Comparison of ENCODE assay signal across 13 cellular contexts in the genomic region with DNA sequence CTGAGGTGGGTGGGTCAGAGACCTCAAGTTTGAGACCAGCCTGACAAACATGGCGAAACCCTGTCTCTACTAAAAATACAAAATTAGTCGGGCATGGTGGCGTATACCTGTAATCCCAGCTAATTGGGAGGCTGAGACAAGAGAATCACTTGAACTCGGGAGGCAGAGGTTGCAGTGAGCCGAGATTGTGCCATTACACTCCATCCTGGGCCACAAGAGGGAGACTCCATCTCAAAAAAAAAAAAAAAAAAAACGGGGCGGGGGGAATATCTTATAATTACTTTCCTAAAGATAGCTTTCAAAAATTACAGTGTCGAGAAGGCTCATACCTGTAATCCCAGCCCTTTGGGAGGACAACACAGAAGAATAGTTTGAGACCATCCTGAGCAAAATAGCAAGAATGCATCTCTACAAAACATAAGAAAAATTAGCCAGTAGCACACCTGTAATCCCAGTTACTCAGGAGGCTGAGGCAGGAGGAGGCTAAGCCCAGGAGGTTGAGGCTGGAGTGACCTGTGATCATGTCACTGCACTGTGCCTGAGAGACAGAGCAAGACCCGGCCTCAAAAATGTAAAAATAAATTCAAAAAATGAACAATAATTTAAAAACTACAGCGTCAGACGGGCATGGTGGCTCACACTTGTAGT. TPM values are rescaled to one million over a fixed set of nuclear protein-coding genes. Genes with fewer than 3 reads are reported as not detected.
DNase-seq lines count a peak whose midpoint lies in the region; ATAC-seq and TF ChIP-seq lines count a peak whose summit lies in the region.
"Had no signal": no experiment of that assay in that cellular context is flagged by ENCODE, and none has a peak within 500 bp of the region (broad histone marks: within the 10 kb centered on the region; RNA-seq: fewer than 3 reads in every experiment).

No MANE protein-coding gene starts in this region.

- H2AFZ ChIP-seq in OCI-LY3 (ENCODE audit: low read depth, low read length) = no peak overlapping the region

- H3K4me3 ChIP-seq in OCI-LY3 (ENCODE audit: low read length) = no peak overlapping the region
- no peak overlapping the region for H3K4me3 ChIP-seq in esophagus squamous epithelium
- H3K4me3 ChIP-seq: BLaER1 had no signal

- TF ChIP-seq CTCF in natural killer cell (IDR thresholded peaks at IDR 0.05) = peak; percentile 13
- TF ChIP-seq CTCF in OCI-LY3 (IDR thresholded peaks at IDR 0.05; ENCODE audit: low read depth, low read length) = peak; percentile 43
- peak in 4 of 6 experiments; percentile 7 to 27 (median 16) for TF ChIP-seq CTCF in esophagus squamous epithelium (IDR thresholded peaks at IDR 0.05)

- H3K27ac ChIP-seq in OCI-LY3 (ENCODE audit: low read length) = no peak overlapping the region
- peak overlapping the region in 2 of 4 donors; percentile 85 to 86 for H3K27ac ChIP-seq in esophagus squamous epithelium
- H3K27ac ChIP-seq: BLaER1 had no signal

- no peaks in the 10 kb centered on the region for H3K36me3 ChIP-seq in OCI-LY3 (replicated peaks; ENCODE audit: low read depth, low read length)
- H3K36me3 ChIP-seq in esophagus squamous epithelium = no peaks in the 10 kb centered on the region

- H3K4me1 Mint-ChIP-seq in natural killer cell = peaks cover 3 to 7% of the 10 kb centered on the region in 2 donors
- peaks cover 4 to 9% of the 10 kb centered on the region in 2 donors for H3K4me1 Mint-ChIP-seq in natural killer cell treated with Interleukin-12 subunit alpha and Interleukin-12 subunit beta and Interleukin-15 and Interleukin-18, amount 100 ng/mL, for 72 hours (ENCODE audit: low read depth in 2 of 2)

- peaks cover 15% of the 10 kb centered on the region for H3K79me2 ChIP-seq in OCI-LY3 (ENCODE audit: low read length)

- intact Hi-C loops in natural killer cell (cut with micrococcal nuclease) (no loop called here), esophagus squamous epithelium (cut with DNase I) (no loop called here)

- no peaks in the 10 kb centered on the region for H3K9me3 Mint-ChIP-seq in natural killer cell
- H3K9me3 Mint-ChIP-seq in natural killer cell treated with Interleukin-12 subunit alpha and Interleukin-12 subunit beta and Interleukin-15 and Interleukin-18, amount 100 ng/mL, for 72 hours = no peaks in the 10 kb centered on the region
- H3K9me3 Mint-ChIP-seq: activated naive CD4-positive, alpha-beta T cell treated with anti-CD3 and anti-CD28 coated beads, Interleukin-2, amount 50 U/mL, for 24 hours; T-helper 1 cell treated with Interleukin-12 subunit alpha and Interleukin-12 subunit beta and Interleukin-4 antibody, amounts not matched to agents 30 μg/mL and 1 μg/mL, for 36 hours had no signal

- no peak overlapping the region for H3K27ac Mint-ChIP-seq in natural killer cell
- no peak overlapping the region for H3K27ac Mint-ChIP-seq in natural killer cell treated with Interleukin-12 subunit alpha and Interleukin-12 subunit beta and Interleukin-15 and Interleukin-18, amount 100 ng/mL, for 72 hours
- H3K27ac Mint-ChIP-seq: activated naive CD4-positive, alpha-beta T cell treated with anti-CD3 and anti-CD28 coated beads, Interleukin-2, amount 50 U/mL, for 24 hours; T-helper 1 cell treated with Interleukin-12 subunit alpha and Interleukin-12 subunit beta and Interleukin-4 antibody, amounts not matched to agents 30 μg/mL and 1 μg/mL, for 36 hours had no signal

- no peak for TF ChIP-seq POLR2A in esophagus squamous epithelium (IDR thresholded peaks at IDR 0.05)

- no peaks in the 10 kb centered on the region for H3K27me3 ChIP-seq in OCI-LY3 (ENCODE audit: low read depth, low read length)
- H3K27me3 ChIP-seq in esophagus squamous epithelium = no peaks in the 10 kb centered on the region
- H3K27me3 ChIP-seq: BLaER1 had no signal

- H3K9ac ChIP-seq in OCI-LY3 (ENCODE audit: low read length) = no peak overlapping the region
- H3K9ac ChIP-seq: BLaER1 had no signal

- H3K4me1 ChIP-seq in OCI-LY3 (ENCODE audit: low read length) = peaks cover 7% of the 10 kb centered on the region
- peaks cover 5 to 42% (median 24%) of the 10 kb centered on the region in 3 donors for H3K4me1 ChIP-seq in esophagus squamous epithelium

- 87 to 89% methylated on average over 9 to 11 of the region's 11 CpGs for WGBS in esophagus squamous epithelium, 2 donors

- H3K36me3 Mint-ChIP-seq in natural killer cell = no peaks in the 10 kb centered on the region
- H3K36me3 Mint-ChIP-seq in natural killer cell treated with Interleukin-12 subunit alpha and Interleukin-12 subunit beta and Interleukin-15 and Interleukin-18, amount 100 ng/mL, for 72 hours = no peaks in the 10 kb centered on the region

- H4K20me1 ChIP-seq in OCI-LY3 (ENCODE audit: insufficient read depth, low read length) = peaks cover 23% of the 10 kb centered on the region

- no peak overlapping the region; the same call in 1 of the 2 replicates for H3K4me2 ChIP-seq in OCI-LY3 (ENCODE audit: low read length)
- H3K4me2 ChIP-seq: BLaER1 had no signal

- no peak overlapping the region for H3K4me3 Mint-ChIP-seq in natural killer cell
- H3K4me3 Mint-ChIP-seq in natural killer cell treated with Interleukin-12 subunit alpha and Interleukin-12 subunit beta and Interleukin-15 and Interleukin-18, amount 100 ng/mL, for 72 hours = no peak overlapping the region
- H3K4me3 Mint-ChIP-seq: activated naive CD4-positive, alpha-beta T cell treated with anti-CD3 and anti-CD28 coated beads, Interleukin-2, amount 50 U/mL, for 24 hours; T-helper 1 cell treated with Interleukin-12 subunit alpha and Interleukin-12 subunit beta and Interleukin-4 antibody, amounts not matched to agents 30 μg/mL and 1 μg/mL, for 36 hours had no signal

- ATAC-seq in natural killer cell = no peak
- ATAC-seq in natural killer cell treated with Interleukin-12 subunit alpha and Interleukin-12 subunit beta and Interleukin-15 and Interleukin-18, amount 100 ng/mL, for 72 hours = no peak
- no peak for ATAC-seq in HG02973 (IDR thresholded peaks at IDR 0.05; ENCODE audit: unreplicated experiment)

- DNase-seq in natural killer cell (no peak), esophagus squamous epithelium (lab: John Stamatoyannopoulos, UW) (no peak), NCI-H2171 treated with DMSO at 0.1 percent for 48 hours (lab: John Stamatoyannopoulos, UW) (no peak), cortex of kidney (lab: John Stamatoyannopoulos, UW) (no peak), A172 (ENCODE audit: low spot score) (no peak)
- DNase-seq in natural killer cell treated with Interleukin-12 subunit alpha and Interleukin-12 subunit beta and Interleukin-15 and Interleukin-18, amount 100 ng/mL, for 72 hours (ENCODE audit: low spot score) = no peak
- DNase-seq: activated CD8-positive, alpha-beta memory T cell treated with anti-CD3 and anti-CD28 coated beads for 24 hours; NCI-H1930 had no signal

- no peaks in the 10 kb centered on the region for H3K27me3 Mint-ChIP-seq in natural killer cell (ENCODE audit: low read depth in 2 of 2)
- H3K27me3 Mint-ChIP-seq in natural killer cell treated with Interleukin-12 subunit alpha and Interleukin-12 subunit beta and Interleukin-15 and Interleukin-18, amount 100 ng/mL, for 72 hours = no peaks in the 10 kb centered on the region
- H3K27me3 Mint-ChIP-seq: activated naive CD4-positive, alpha-beta T cell treated with anti-CD3 and anti-CD28 coated beads, Interleukin-2, amount 50 U/mL, for 24 hours had no signal

- H3K9me3 ChIP-seq in OCI-LY3 (ENCODE audit: insufficient read depth, low read length) (no peaks in the 10 kb centered on the region), esophagus squamous epithelium (no peaks in the 10 kb centered on the region)

RNA-seq across cellular contexts. Expression of gene CBFA2T2, which starts 25.8 kb away (rescaled TPM):
- total RNA-seq in natural killer cell = 10 to 100 TPM; 16.5 to 27.5 (median 18.5) TPM
- 10 to 100 TPM; 11.6 to 12.2 TPM for total RNA-seq in natural killer cell treated with Interleukin-12 subunit alpha and Interleukin-12 subunit beta and Interleukin-15 and Interleukin-18, amount 100 ng/mL, for 72 hours
- 10 to 100 TPM; 10.5 to 15.6 (median 10.8) TPM for total RNA-seq in esophagus squamous epithelium
- 6.7 and 10.1 TPM in 2 replicates for total RNA-seq in A172 (2014; rRNA removed; shearing (Covaris generic))
